17 cellular contexts compared by ENCODE assay signal in the genomic region with DNA sequence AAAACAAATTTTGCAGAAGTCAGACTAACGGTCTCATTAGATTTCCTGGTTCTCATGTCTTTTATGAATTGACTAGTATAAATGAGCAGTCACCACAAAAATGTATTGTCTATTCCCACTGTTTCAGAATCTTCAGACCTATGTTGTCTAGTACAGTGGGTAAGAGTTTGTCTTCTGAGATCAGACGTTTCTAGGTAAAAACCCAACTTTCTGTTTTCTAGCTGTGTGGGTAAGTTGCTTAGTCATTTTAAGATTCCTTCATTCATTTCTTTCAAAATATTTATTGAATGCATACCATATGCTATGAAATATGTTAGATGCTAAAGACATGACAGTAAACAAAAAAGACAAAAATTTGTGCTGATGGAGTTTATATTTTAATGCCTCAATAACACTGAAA.
"Had no signal": no experiment of that assay in that cellular context is flagged by ENCODE, and none has a peak within 500 bp of the region (broad histone marks: within the 10 kb centered on the region; RNA-seq: fewer than 3 reads in every experiment).

No MANE protein-coding gene starts in this region.

- H3K36me3 Mint-ChIP-seq: activated CD4-positive, alpha-beta memory T cell treated with anti-CD3 and anti-CD28 coated beads for 36 hours had no signal

- H3K27me3 Mint-ChIP-seq: activated CD4-positive, alpha-beta memory T cell treated with anti-CD3 and anti-CD28 coated beads for 36 hours; activated T-cell treated with anti-CD3 and anti-CD28 coated beads, Interleukin-2, amount 50 U/mL, for 24 hours; central memory CD8-positive, alpha-beta T cell had no signal

- H3K4me1 ChIP-seq: thyroid gland had no signal

- H3K4me1 Mint-ChIP-seq: central memory CD8-positive, alpha-beta T cell had no signal

- H3K4me3 Mint-ChIP-seq: activated CD4-positive, alpha-beta memory T cell treated with anti-CD3 and anti-CD28 coated beads for 36 hours; activated naive CD4-positive, alpha-beta T cell treated with anti-CD3 and anti-CD28 coated beads for 36 hours; activated T-cell treated with anti-CD3 and anti-CD28 coated beads, Interleukin-2, amount 50 U/mL, for 24 hours; central memory CD8-positive, alpha-beta T cell had no signal

- DNase-seq: activated CD4-positive, alpha-beta memory T cell treated with anti-CD3 and anti-CD28 coated beads for 36 hours; activated naive CD4-positive, alpha-beta T cell treated with anti-CD3 and anti-CD28 coated beads for 36 hours; activated T-cell treated with anti-CD3 and anti-CD28 coated beads, Interleukin-2, amount 50 U/mL, for 24 hours; aorta; foreskin melanocyte; glutamatergic neuron; hippocampal formation; midbrain; occipital lobe; retina; stimulated activated CD8-positive, alpha-beta memory T cell treated with anti-CD3 and anti-CD28 coated beads, Interleukin-4, amount 100 ng/mL, for 48 hours; stimulated activated naive CD4-positive, alpha-beta T cell treated with Interleukin-2 at 50 U/mL for 16 hours; thyroid gland; WERI-Rb-1 had no signal

- FAIRE-seq: keratinocyte had no signal

- H3K36me3 ChIP-seq: thyroid gland, WERI-Rb-1 had no signal

- H3K9me3 ChIP-seq: thyroid gland had no signal

- H3K27me3 ChIP-seq: thyroid gland had no signal

- H3K27ac ChIP-seq: coronary artery, thyroid gland, WERI-Rb-1 had no signal

- H3K27ac Mint-ChIP-seq: activated CD4-positive, alpha-beta memory T cell treated with anti-CD3 and anti-CD28 coated beads for 36 hours; activated naive CD4-positive, alpha-beta T cell treated with anti-CD3 and anti-CD28 coated beads for 36 hours; activated T-cell treated with anti-CD3 and anti-CD28 coated beads, Interleukin-2, amount 50 U/mL, for 24 hours had no signal

- H3K4me3 ChIP-seq: coronary artery, thyroid gland had no signal
